Comparison of ENCODE assay signal across 1 cellular context in genomic region chr4:73885570-73886230, GRCh38.
TF ChIP-seq lines count a peak whose summit lies in the region.

No MANE protein-coding gene starts in this region.

TF ChIP-seq in HCT116, 20 proteins besides CTCF, POLR2A, EP300 and RAD21 (continued from another document):
- TF ChIP-seq, protein P1, sequence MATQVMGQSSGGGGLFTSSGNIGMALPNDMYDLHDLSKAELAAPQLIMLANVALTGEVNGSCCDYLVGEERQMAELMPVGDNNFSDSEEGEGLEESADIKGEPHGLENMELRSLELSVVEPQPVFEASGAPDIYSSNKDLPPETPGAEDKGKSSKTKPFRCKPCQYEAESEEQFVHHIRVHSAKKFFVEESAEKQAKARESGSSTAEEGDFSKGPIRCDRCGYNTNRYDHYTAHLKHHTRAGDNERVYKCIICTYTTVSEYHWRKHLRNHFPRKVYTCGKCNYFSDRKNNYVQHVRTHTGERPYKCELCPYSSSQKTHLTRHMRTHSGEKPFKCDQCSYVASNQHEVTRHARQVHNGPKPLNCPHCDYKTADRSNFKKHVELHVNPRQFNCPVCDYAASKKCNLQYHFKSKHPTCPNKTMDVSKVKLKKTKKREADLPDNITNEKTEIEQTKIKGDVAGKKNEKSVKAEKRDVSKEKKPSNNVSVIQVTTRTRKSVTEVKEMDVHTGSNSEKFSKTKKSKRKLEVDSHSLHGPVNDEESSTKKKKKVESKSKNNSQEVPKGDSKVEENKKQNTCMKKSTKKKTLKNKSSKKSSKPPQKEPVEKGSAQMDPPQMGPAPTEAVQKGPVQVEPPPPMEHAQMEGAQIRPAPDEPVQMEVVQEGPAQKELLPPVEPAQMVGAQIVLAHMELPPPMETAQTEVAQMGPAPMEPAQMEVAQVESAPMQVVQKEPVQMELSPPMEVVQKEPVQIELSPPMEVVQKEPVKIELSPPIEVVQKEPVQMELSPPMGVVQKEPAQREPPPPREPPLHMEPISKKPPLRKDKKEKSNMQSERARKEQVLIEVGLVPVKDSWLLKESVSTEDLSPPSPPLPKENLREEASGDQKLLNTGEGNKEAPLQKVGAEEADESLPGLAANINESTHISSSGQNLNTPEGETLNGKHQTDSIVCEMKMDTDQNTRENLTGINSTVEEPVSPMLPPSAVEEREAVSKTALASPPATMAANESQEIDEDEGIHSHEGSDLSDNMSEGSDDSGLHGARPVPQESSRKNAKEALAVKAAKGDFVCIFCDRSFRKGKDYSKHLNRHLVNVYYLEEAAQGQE (IDR thresholded peaks at IDR 0.05; ENCODE audit: low read depth), result no peak
- TF ChIP-seq POLR2AphosphoS5 (IDR thresholded peaks at IDR 0.05; ENCODE audit: low read depth, low read length), result no peak
- no peak for TF ChIP-seq ATF3 (IDR thresholded peaks at IDR 0.05)
- TF ChIP-seq JUND (IDR thresholded peaks at IDR 0.05), result no peak
- no peak for TF ChIP-seq CBX3 (IDR thresholded peaks at IDR 0.05; ENCODE audit: low read depth)
- no peak for TF ChIP-seq YY1 (IDR thresholded peaks at IDR 0.05; ENCODE audit: extremely low read depth, insufficient replicate concordance, low read depth, low read length)
- TF ChIP-seq FOSL1 (IDR thresholded peaks at IDR 0.05; ENCODE audit: low read depth), result no peak
- TF ChIP-seq SRF (IDR thresholded peaks at IDR 0.05; ENCODE audit: low read depth), result no peak
